In genomic region chr4:138671606-138672084, GRCh38 we compare ENCODE assay signal across 2 cellular contexts.
TF ChIP-seq lines count a peak whose summit lies in the region.

No MANE protein-coding gene starts in this region.

TF ChIP-seq in IMR-90, 13 proteins besides CTCF, POLR2A, EP300 and RAD21 (continued from another document):
- TF ChIP-seq USF2 (IDR thresholded peaks at IDR 0.05; ENCODE audit: low read depth, low read length) (no peak), MAFK (IDR thresholded peaks at IDR 0.05; ENCODE audit: low read depth, low read length) (no peak), ELK1 (IDR thresholded peaks at IDR 0.05; ENCODE audit: borderline replicate concordance, low read depth, low read length) (no peak), FOS (IDR thresholded peaks at IDR 0.05; ENCODE audit: low read depth, low read length) (no peak), RCOR1 (IDR thresholded peaks at IDR 0.05; ENCODE audit: insufficient replicate concordance, low read length) (no peak), MXI1 (IDR thresholded peaks at IDR 0.05; ENCODE audit: borderline replicate concordance, low read depth, low read length) (no peak), CHD1 (IDR thresholded peaks at IDR 0.05; ENCODE audit: low read depth, low read length) (no peak), CEBPB (IDR thresholded peaks at IDR 0.05; ENCODE audit: low read depth, low read length) (no peak), SMC3 (IDR thresholded peaks at IDR 0.05; ENCODE audit: low read depth, low read length) (no peak), MAZ (IDR thresholded peaks at IDR 0.05; ENCODE audit: borderline replicate concordance, low read depth, low read length) (no peak)

TF ChIP-seq in endothelial cell of umbilical vein, 7 proteins besides CTCF, POLR2A, EP300 and RAD21 (continued from another document):
- TF ChIP-seq MAX (IDR thresholded peaks at IDR 0.05; ENCODE audit: insufficient read depth, insufficient read length): no peak
- no peak for TF ChIP-seq POLR2AphosphoS5 (IDR thresholded peaks at IDR 0.05; ENCODE audit: insufficient read depth, low read depth, low read length)
